Comparison of ENCODE assay signal across 1 cellular context in the genomic region with DNA sequence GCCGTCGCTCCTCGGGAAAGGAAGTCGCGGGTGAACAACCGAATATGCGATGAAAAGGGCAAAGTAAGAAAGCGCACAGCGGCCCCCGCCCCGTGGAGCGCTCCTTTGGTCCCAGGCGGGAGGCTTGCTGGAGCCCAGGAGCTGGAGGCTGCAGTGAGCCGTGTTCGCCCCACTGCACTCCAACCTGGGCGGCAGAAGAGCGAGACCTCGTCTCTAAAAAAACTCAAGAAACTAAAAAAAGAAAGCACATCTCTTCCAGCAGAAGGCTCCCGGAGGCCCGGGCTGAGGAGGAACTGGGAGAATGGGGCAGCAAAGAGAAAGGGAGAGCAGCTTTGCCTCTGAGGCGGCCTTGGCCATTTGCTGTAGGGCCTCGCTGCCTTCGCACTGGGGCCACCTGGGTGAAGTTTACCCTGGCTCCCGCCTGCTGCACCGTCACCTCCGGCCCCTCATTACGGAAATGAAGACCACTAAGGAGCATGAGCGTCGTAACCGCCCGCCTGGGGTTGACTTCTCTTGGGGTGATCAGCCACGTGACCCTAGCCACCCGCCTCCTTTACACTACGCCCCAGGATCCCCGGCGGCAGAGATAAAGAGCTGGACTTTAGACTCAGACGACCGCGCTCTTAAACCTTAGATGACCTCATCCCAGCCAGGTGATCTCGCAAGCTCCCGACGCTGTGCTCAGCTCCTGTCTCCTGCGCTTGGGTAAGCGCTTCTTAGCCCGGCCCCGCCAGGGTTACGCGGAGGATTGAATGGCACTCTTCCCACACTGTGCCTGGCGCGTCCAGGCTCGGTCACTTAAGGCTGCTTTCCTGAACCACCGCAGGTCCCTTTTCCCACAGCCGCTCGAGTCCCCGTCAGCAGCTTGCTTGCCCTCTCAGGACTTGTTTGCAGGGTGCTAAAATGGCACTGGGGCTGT.
A peak's percentile ranks its signal among the peaks of the same experiment; 100 is the strongest.
TF ChIP-seq lines count a peak whose summit lies in the region.

No MANE protein-coding gene starts in this region.

TF ChIP-seq in K562, 482 proteins besides CTCF, POLR2A, EP300 and RAD21 (continued from another document and continues in another):
- TF ChIP-seq, protein P1, sequence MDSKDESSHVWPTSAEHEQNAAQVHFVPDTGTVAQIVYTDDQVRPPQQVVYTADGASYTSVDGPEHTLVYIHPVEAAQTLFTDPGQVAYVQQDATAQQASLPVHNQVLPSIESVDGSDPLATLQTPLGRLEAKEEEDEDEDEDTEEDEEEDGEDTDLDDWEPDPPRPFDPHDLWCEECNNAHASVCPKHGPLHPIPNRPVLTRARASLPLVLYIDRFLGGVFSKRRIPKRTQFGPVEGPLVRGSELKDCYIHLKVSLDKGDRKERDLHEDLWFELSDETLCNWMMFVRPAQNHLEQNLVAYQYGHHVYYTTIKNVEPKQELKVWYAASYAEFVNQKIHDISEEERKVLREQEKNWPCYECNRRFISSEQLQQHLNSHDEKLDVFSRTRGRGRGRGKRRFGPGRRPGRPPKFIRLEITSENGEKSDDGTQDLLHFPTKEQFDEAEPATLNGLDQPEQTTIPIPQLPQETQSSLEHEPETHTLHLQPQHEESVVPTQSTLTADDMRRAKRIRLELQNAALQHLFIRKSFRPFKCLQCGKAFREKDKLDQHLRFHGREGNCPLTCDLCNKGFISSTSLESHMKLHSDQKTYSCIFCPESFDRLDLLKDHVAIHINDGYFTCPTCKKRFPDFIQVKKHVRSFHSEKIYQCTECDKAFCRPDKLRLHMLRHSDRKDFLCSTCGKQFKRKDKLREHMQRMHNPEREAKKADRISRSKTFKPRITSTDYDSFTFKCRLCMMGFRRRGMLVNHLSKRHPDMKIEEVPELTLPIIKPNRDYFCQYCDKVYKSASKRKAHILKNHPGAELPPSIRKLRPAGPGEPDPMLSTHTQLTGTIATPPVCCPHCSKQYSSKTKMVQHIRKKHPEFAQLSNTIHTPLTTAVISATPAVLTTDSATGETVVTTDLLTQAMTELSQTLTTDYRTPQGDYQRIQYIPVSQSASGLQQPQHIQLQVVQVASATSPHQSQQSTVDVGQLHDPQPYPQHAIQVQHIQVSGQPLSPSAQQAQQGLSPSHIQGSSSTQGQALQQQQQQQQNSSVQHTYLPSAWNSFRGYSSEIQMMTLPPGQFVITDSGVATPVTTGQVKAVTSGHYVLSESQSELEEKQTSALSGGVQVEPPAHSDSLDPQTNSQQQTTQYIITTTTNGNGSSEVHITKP (IDR thresholded peaks at IDR 0.05; ENCODE audit: partially characterized antibody): no peak
- TF ChIP-seq ZNF589 (CRISPR knock-in tag; IDR thresholded peaks at IDR 0.05; ENCODE audit: low read depth) (0 out of 2 replicates have a peak, but pooled peaks have one; percentile 51), HOXB6 (CRISPR knock-in tag; IDR thresholded peaks at IDR 0.05; ENCODE audit: borderline replicate concordance) (no peak), CBX3 (IDR thresholded peaks at IDR 0.05; ENCODE audit: borderline replicate concordance in 1 of 2, low read length in 2 of 2) (peak in 1 of 2 experiments; percentile 68; a peak in 1 of 3 replicates), RCOR1 (IDR thresholded peaks at IDR 0.05; ENCODE audit: borderline replicate concordance in 1 of 2, low read depth in 2 of 2, low read length in 2 of 2) (peak in 1 of 2 experiments; percentile 50; a peak in 1 of 4 replicates), NRF1 (conservative IDR thresholded peaks at IDR 0.05 in 1 of 2, IDR thresholded peaks at IDR 0.05 in 1 of 2) (peak; percentile 72 to 76), TOE1 (IDR thresholded peaks at IDR 0.05; ENCODE audit: borderline replicate concordance) (peak; percentile 87), TOE1 (CRISPR knock-in tag; IDR thresholded peaks at IDR 0.05; ENCODE audit: borderline replicate concordance, low read depth) (no peak), SP1 (CRISPR knock-in tag; IDR thresholded peaks at IDR 0.05) (0 out of 2 replicates have a peak, but pooled peaks have one; percentile 23), TBL1XR1 (IDR thresholded peaks at IDR 0.05; ENCODE audit: low read length in 2 of 2) (no peak), E2F3 (CRISPR knock-in tag; IDR thresholded peaks at IDR 0.05) (peak; percentile 52; the same call in 1 of the 2 replicates), PHF21A (IDR thresholded peaks at IDR 0.05; ENCODE audit: borderline replicate concordance, low read depth) (no peak), PTTG1 (tag; IDR thresholded peaks at IDR 0.05; ENCODE audit: low read depth) (peak; percentile 27; the same call in 1 of the 2 replicates), MECOM (CRISPR knock-in tag; IDR thresholded peaks at IDR 0.05) (peak; percentile 81; the same call in 1 of the 2 replicates), NR2C1 (IDR thresholded peaks at IDR 0.05) (peak; percentile 41; the same call in 1 of the 2 replicates), NR2C1 (tag; IDR thresholded peaks at IDR 0.05) (peak; percentile 67), SIN3A (IDR thresholded peaks at IDR 0.05; ENCODE audit: borderline replicate concordance in 2 of 2, control insufficient read depth in 1 of 2, low read depth in 2 of 2, low read length in 2 of 2) (no peak), CEBPB (tag; IDR thresholded peaks at IDR 0.05) (peak; percentile 37), RBM15 (IDR thresholded peaks at IDR 0.05; ENCODE audit: insufficient read depth, low read length) (no peak), ZEB2 (IDR thresholded peaks at IDR 0.05) (peak; percentile 86), IFI16 (CRISPR knock-in tag; IDR thresholded peaks at IDR 0.05) (0 out of 2 replicates have a peak, but pooled peaks have one; percentile 5), TAL1 (IDR thresholded peaks at IDR 0.05) (peak; percentile 39; the same call in 1 of the 2 replicates), POLR2G (IDR thresholded peaks at IDR 0.05; ENCODE audit: low read depth, low read length) (0 out of 2 replicates have a peak, but pooled peaks have one; percentile 24), SOX6 (IDR thresholded peaks at IDR 0.05) (peak; percentile 61; the same call in 1 of the 2 replicates), NFRKB (IDR thresholded peaks at IDR 0.05; ENCODE audit: low read depth) (0 out of 2 replicates have a peak, but pooled peaks have one; percentile 29), ZNF133 (CRISPR knock-in tag; IDR thresholded peaks at IDR 0.05) (0 out of 2 replicates have a peak, but pooled peaks have one; percentile 62), SNIP1 (IDR thresholded peaks at IDR 0.05; ENCODE audit: low read depth) (no peak), SMARCC2 (IDR thresholded peaks at IDR 0.05; ENCODE audit: low read depth) (0 out of 2 replicates have a peak, but pooled peaks have one; percentile 30), BCOR (IDR thresholded peaks at IDR 0.05) (peak; percentile 56), MAZ (CRISPR knock-in tag; conservative IDR thresholded peaks at IDR 0.05 in 1 of 2, IDR thresholded peaks at IDR 0.05 in 1 of 2) (peak in 1 of 2 experiments; percentile 54; a peak in 2 of 4 replicates), CREBBP (IDR thresholded peaks at IDR 0.05; ENCODE audit: low read depth, low read length) (no peak), L3MBTL2 (IDR thresholded peaks at IDR 0.05) (peak; percentile 99), ZFX (CRISPR knock-in tag; IDR thresholded peaks at IDR 0.05) (peak; percentile 55), FOXK2 (conservative IDR thresholded peaks at IDR 0.05 in 1 of 2, IDR thresholded peaks at IDR 0.05 in 1 of 2; ENCODE audit: low read depth in 2 of 2) (0 out of 4 replicates have a peak, but pooled peaks of 1 of the 2 experiments have one; percentile 22), CCAR2 (IDR thresholded peaks at IDR 0.05; ENCODE audit: low read depth, low read length) (no peak), KAT8 (IDR thresholded peaks at IDR 0.05; ENCODE audit: low read depth) (no peak), TAF1 (IDR thresholded peaks at IDR 0.05; ENCODE audit: control insufficient read depth, extremely low read depth, insufficient read depth, low read length, severe bottlenecking) (no peak), ZNF384 (IDR thresholded peaks at IDR 0.05; ENCODE audit: low read depth, low read length) (no peak), RBFOX2 (IDR thresholded peaks at IDR 0.05; ENCODE audit: low read depth, low read length) (peak; percentile 43), ZNF583 (CRISPR knock-in tag; IDR thresholded peaks at IDR 0.05) (peak; percentile 58; the same call in 1 of the 2 replicates), CBFA2T2 (conservative IDR thresholded peaks at IDR 0.05) (peak; percentile 70), DMBX1 (CRISPR knock-in tag; IDR thresholded peaks at IDR 0.05; ENCODE audit: borderline replicate concordance) (peak; percentile 73; the same call in 1 of the 2 replicates)
- TF ChIP-seq, protein P2, sequence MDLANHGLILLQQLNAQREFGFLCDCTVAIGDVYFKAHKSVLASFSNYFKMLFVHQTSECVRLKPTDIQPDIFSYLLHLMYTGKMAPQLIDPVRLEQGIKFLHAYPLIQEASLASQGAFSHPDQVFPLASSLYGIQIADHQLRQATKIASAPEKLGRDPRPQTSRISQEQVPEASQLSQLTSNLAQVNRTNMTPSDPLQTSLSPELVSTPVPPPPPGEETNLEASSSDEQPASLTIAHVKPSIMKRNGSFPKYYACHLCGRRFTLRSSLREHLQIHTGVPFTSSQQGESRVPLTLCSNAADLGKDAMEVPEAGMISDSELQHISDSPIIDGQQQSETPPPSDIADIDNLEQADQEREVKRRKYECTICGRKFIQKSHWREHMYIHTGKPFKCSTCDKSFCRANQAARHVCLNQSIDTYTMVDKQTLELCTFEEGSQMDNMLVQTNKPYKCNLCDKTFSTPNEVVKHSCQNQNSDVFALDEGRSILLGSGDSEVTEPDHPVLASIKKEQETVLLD (IDR thresholded peaks at IDR 0.05): peak; percentile 42; the same call in 1 of the 2 replicates
- TF ChIP-seq, protein P3, sequence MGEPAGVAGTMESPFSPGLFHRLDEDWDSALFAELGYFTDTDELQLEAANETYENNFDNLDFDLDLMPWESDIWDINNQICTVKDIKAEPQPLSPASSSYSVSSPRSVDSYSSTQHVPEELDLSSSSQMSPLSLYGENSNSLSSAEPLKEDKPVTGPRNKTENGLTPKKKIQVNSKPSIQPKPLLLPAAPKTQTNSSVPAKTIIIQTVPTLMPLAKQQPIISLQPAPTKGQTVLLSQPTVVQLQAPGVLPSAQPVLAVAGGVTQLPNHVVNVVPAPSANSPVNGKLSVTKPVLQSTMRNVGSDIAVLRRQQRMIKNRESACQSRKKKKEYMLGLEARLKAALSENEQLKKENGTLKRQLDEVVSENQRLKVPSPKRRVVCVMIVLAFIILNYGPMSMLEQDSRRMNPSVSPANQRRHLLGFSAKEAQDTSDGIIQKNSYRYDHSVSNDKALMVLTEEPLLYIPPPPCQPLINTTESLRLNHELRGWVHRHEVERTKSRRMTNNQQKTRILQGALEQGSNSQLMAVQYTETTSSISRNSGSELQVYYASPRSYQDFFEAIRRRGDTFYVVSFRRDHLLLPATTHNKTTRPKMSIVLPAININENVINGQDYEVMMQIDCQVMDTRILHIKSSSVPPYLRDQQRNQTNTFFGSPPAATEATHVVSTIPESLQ (CRISPR knock-in tag; IDR thresholded peaks at IDR 0.05): 0 out of 2 replicates have a peak, but pooled peaks have one; percentile 78
- TF ChIP-seq, protein P4, sequence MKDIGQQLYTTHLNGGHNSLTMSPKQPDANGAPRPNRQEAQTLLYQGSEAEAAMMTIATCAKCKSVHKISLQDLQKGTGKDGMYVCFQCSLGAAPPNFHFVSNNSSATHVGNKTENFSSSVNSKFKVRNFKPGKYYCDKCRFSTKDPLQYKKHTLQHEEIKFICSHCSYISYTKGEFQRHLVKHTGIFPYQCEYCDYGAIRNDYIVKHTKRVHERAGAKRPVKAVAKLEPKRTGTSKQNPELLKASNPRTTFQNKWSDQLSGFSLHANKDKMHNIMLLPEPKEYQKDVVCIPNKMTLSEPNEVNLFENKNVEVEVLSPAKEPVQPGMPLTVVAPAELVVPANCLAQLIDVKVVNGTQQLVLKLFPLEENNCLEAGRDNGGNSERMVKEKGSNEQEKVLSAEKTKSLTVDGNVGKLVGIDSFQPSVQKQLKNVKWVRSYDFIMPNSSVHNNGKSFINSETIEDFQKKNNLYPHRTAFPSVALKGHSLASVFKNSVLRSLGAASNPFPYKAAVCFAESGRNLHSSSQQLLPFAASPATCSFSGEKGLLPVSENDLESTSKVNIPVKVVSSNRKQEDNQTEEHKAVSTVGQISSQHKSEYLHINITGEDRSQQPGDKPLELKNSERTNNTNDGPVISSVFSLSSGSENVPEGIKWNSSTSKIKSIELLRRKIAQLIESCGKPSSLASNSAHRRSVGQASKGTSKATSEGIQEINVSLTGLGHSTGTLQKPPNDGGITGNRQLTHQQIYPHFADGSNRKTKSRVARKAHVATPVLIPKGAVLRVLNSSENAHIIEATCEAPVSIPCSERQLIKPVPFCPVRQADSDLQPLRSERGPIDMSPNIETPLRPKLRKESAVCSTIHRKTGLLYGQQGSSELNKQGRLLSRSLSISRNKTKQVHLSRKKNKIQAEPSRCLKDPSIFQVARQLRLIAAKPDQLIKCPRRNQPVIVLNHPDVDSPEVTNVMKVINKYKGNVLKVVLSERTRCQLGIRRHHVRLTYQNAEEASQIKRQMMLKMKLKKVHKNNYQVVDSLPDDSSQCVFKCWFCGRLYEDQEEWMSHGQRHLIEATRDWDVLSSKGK (CRISPR knock-in tag; IDR thresholded peaks at IDR 0.05): no peak
- TF ChIP-seq, protein P5, sequence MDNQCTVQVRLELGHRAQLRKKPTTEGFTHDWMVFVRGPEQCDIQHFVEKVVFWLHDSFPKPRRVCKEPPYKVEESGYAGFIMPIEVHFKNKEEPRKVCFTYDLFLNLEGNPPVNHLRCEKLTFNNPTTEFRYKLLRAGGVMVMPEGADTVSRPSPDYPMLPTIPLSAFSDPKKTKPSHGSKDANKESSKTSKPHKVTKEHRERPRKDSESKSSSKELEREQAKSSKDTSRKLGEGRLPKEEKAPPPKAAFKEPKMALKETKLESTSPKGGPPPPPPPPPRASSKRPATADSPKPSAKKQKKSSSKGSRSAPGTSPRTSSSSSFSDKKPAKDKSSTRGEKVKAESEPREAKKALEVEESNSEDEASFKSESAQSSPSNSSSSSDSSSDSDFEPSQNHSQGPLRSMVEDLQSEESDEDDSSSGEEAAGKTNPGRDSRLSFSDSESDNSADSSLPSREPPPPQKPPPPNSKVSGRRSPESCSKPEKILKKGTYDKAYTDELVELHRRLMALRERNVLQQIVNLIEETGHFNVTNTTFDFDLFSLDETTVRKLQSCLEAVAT (IDR thresholded peaks at IDR 0.05): 0 out of 4 replicates have a peak, but pooled peaks of 1 of the 2 experiments have one; percentile 57
- TF ChIP-seq, protein P6, sequence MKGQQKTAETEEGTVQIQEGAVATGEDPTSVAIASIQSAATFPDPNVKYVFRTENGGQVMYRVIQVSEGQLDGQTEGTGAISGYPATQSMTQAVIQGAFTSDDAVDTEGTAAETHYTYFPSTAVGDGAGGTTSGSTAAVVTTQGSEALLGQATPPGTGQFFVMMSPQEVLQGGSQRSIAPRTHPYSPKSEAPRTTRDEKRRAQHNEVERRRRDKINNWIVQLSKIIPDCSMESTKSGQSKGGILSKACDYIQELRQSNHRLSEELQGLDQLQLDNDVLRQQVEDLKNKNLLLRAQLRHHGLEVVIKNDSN (CRISPR knock-in tag; IDR thresholded peaks at IDR 0.05): peak; percentile 91
- TF ChIP-seq, protein P7, sequence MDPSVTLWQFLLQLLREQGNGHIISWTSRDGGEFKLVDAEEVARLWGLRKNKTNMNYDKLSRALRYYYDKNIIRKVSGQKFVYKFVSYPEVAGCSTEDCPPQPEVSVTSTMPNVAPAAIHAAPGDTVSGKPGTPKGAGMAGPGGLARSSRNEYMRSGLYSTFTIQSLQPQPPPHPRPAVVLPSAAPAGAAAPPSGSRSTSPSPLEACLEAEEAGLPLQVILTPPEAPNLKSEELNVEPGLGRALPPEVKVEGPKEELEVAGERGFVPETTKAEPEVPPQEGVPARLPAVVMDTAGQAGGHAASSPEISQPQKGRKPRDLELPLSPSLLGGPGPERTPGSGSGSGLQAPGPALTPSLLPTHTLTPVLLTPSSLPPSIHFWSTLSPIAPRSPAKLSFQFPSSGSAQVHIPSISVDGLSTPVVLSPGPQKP (CRISPR knock-in tag; IDR thresholded peaks at IDR 0.05): no peak
